8 cellular contexts compared by ENCODE assay signal in the genomic region with DNA sequence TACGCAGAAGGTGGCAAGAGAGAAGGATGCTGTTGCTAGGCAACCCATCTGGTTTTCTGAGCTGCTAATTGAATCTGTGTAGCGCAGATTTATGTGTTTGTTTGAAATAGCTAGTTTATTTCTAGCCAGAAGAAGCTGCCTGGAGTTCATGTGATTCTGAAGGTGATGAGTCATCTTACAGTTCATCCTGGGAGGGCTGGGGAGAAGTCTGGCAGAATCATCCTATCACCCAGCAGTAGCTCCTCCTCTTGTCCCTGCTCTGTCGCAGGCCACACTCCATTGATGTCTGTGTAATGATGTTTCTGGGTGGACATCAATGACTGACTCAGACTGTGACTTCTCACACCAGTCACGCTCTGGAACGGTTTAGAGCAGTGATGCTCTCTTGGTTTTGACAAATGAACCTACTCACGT. TPM values are rescaled to one million over a fixed set of nuclear protein-coding genes. Genes with fewer than 3 reads are reported as not detected.
DNase-seq lines count a peak whose midpoint lies in the region; ATAC-seq and TF ChIP-seq lines count a peak whose summit lies in the region.

No MANE protein-coding gene starts in this region.

- H3K36me3 ChIP-seq in BE2C (no peaks in the 10 kb centered on the region), Peyer's patch (no peaks in the 10 kb centered on the region)

- H3K9me3 ChIP-seq in BE2C (no peaks in the 10 kb centered on the region), Peyer's patch (no peaks in the 10 kb centered on the region)

- ATAC-seq in GM18907 (IDR thresholded peaks at IDR 0.05; ENCODE audit: unreplicated experiment) (no peak), HG02884 (IDR thresholded peaks at IDR 0.05; ENCODE audit: unreplicated experiment) (no peak)

- DNase-seq in BE2C, result peak; percentile 71
- peak; percentile 11 for DNase-seq in LoVo (ENCODE audit: low spot score)
- DNase-seq in astrocyte of the hippocampus (ENCODE audit: low read depth, low spot score), result peak; percentile 52
- DNase-seq in medulla oblongata (ENCODE audit: extremely low spot score), result peak; percentile 58
- DNase-seq in Peyer's patch, result no peak
- DNase-seq in dermis blood vessel endothelial cell, result no peak

- H3K27me3 ChIP-seq in BE2C (no peaks in the 10 kb centered on the region), Peyer's patch (no peaks in the 10 kb centered on the region)

- TF ChIP-seq CTCF in BE2C (IDR thresholded peaks at IDR 0.05; ENCODE audit: low read depth, low read length) (no peak), Peyer's patch (IDR thresholded peaks at IDR 0.05) (no peak)

- H3K4me3 ChIP-seq in BE2C (ENCODE audit: low read depth, low read length) (no peak overlapping the region), Peyer's patch (no peak overlapping the region)

- TF ChIP-seq POLR2A in Peyer's patch (IDR thresholded peaks at IDR 0.05), result no peak

- H3K27ac ChIP-seq in Peyer's patch, result peak overlapping the region in 1 of 4 donors; percentile 48

- H3K4me1 ChIP-seq in BE2C (peaks cover 8% of the 10 kb centered on the region; the same call in 1 of the 2 replicates), Peyer's patch (peaks cover 0 to 8% (median 6%) of the 10 kb centered on the region in 4 donors)

RNA-seq across cellular contexts. Expression of a gene that starts 4.8 kb away (rescaled TPM):
- 95.6 TPM for polyA plus RNA-seq in BE2C (2012; ENCODE audit: insufficient read depth, insufficient read length, low read depth)
- total RNA-seq in Peyer's patch, result 10 to 100 TPM; 61.1 to 98.3 (median 80.9) TPM
- 62.5 and 84.4 TPM in 2 replicates for total RNA-seq in dermis blood vessel endothelial cell

RNA-seq across cellular contexts. Expression of a gene that starts 5.6 kb away (rescaled TPM):
- not detected for polyA plus RNA-seq in BE2C (2012; ENCODE audit: insufficient read depth, insufficient read length, low read depth)
- not detected for total RNA-seq in Peyer's patch
- total RNA-seq in dermis blood vessel endothelial cell, result not detected in 2 replicates

RNA-seq across cellular contexts. Expression of a gene that starts 57.8 kb away (rescaled TPM):
- polyA plus RNA-seq in BE2C (2012; ENCODE audit: insufficient read depth, insufficient read length, low read depth), result 102 TPM
- total RNA-seq in Peyer's patch, result 100 to 1,000 TPM in 3 of 4 donors, 10 to 100 TPM in 1; 62.7 to 181 (median 126) TPM
- 151 and 175 TPM in 2 replicates for total RNA-seq in dermis blood vessel endothelial cell

Comparison
In these comparisons a context has a peak if more than half of its experiments do, and no peak if none do; other contexts are left out.
1. DNase-seq: peak in BE2C (single experiment), LoVo (single experiment), astrocyte of the hippocampus (single experiment) and medulla oblongata (single experiment); none in Peyer's patch (0 of 3) and dermis blood vessel endothelial cell (single experiment).